In genomic region chr6:68691120-68691519, GRCh38 we compare ENCODE assay signal across 21 cellular contexts. TPM values are rescaled to one million over a fixed set of nuclear protein-coding genes. Genes with fewer than 3 reads are reported as not detected.
DNase-seq lines count a peak whose midpoint lies in the region; ATAC-seq, FAIRE-seq and TF ChIP-seq lines count a peak whose summit lies in the region.
"Had no signal": no experiment of that assay in that cellular context is flagged by ENCODE, and none has a peak within 500 bp of the region (broad histone marks: within the 10 kb centered on the region; RNA-seq: fewer than 3 reads in every experiment).

No MANE protein-coding gene starts in this region.

- no peak for TF ChIP-seq CTCF in K562 (IDR thresholded peaks at IDR 0.05 in 2 of 3, conservative IDR thresholded peaks at IDR 0.05 in 1 of 3; ENCODE audit: insufficient read depth in 2 of 3, low read depth in 1 of 3, low read length in 3 of 3)
- no peak for TF ChIP-seq CTCF in Calu3 (IDR thresholded peaks at IDR 0.05; ENCODE audit: unreplicated experiment)

- H3K27me3 ChIP-seq in HUES6 (ENCODE audit: control insufficient read depth, insufficient read depth, low read length): no peaks in the 10 kb centered on the region
- H3K27me3 ChIP-seq in K562 (ENCODE audit: control insufficient read depth in 2 of 2, insufficient read depth in 2 of 2, low read length in 2 of 2): no peaks in the 10 kb centered on the region
- H3K27me3 ChIP-seq: BE2C had no signal

- H4K20me1 ChIP-seq in K562 (replicated peaks; ENCODE audit: control insufficient read depth, insufficient read depth, low read length): no peaks in the 10 kb centered on the region

- in situ Hi-C loops in K562 (cut with MboI): no loop called here

- H3K79me2 ChIP-seq in K562 (ENCODE audit: control insufficient read depth, insufficient read depth, low read length): peaks cover 7% of the 10 kb centered on the region; the same call in 1 of the 3 replicates

- no peak overlapping the region for H3K27ac Mint-ChIP-seq in Calu3 (ENCODE audit: unreplicated experiment)
- H3K27ac Mint-ChIP-seq: CD4-positive, CD25-positive, alpha-beta regulatory T cell; CD8-positive, alpha-beta memory T cell; H9 had no signal

- no peaks in the 10 kb centered on the region for H3K9me1 ChIP-seq in K562 (ENCODE audit: control insufficient read depth, insufficient read depth, low read length)

- no peak for TF ChIP-seq RAD21 in K562 (CRISPR knock-in tag; conservative IDR thresholded peaks at IDR 0.05 in 1 of 2, IDR thresholded peaks at IDR 0.05 in 1 of 2)

- no peaks in the 10 kb centered on the region for H3K4me1 ChIP-seq in HUES6 (ENCODE audit: control insufficient read depth, insufficient read depth, low read length)
- H3K4me1 ChIP-seq in K562 (replicated peaks in 1 of 2; ENCODE audit: control insufficient read depth in 2 of 2, insufficient read depth in 2 of 2, low read length in 2 of 2): peaks cover 0 to 55% of the 10 kb centered on the region in 2 experiments; a peak in 3 of 5 replicates

- DNase-seq in DMS79 (lab: John Stamatoyannopoulos, UW) (peak; percentile 36), K562 (ENCODE audit: extremely low read depth in 1 of 4, low spot score in 3 of 4) (peak in 1 of 4 experiments; percentile 30), pons (ENCODE audit: low spot score) (peak; percentile 69), LoVo (ENCODE audit: low spot score) (no peak), hypothalamus (lab: John Stamatoyannopoulos, UW) (no peak), Calu3 (no peak)
- DNase-seq: ACHN; BE2C; C1 segment of cervical spinal cord; CD4-positive, CD25-positive, alpha-beta regulatory T cell; CD8-positive, alpha-beta memory T cell; COR-L47; GF-D8; H9; IMR-90; KBM-7 had no signal

- H3K4me2 ChIP-seq in K562 (ENCODE audit: insufficient read depth, low read length): no peak overlapping the region

- peak overlapping the region; percentile 81; the same call in 1 of the 2 replicates for H2AFZ ChIP-seq in K562 (ENCODE audit: low read depth, low read length)

- H3K9ac ChIP-seq in HUES6 (ENCODE audit: low read length) (no peak overlapping the region), K562 (ENCODE audit: insufficient read depth in 1 of 2, low read depth in 2 of 2, low read length in 2 of 2) (peak overlapping the region in 1 of 2 experiments; percentile 43; a peak in 1 of 4 replicates)

- POLR2A ChIA-PET in K562 (lab: Yijun Ruan, JAX): interaction anchor here (0.5 to 2.5 kb wide), 3 partner anchors 18 to 126 kb away, joined by 3 to 6 read pairs (median 3); no protein-coding TSS in a partner anchor

- intact Hi-C loops in K562 (cut with micrococcal nuclease): loop anchor here (5.0 kb wide), 1 partner anchor 51 kb away; no protein-coding TSS in a partner anchor
- intact Hi-C loops in Calu3 (cut with micrococcal nuclease; ENCODE audit: unreplicated experiment): no loop called here

- no peak overlapping the region for H3K4me3 Mint-ChIP-seq in Calu3 (ENCODE audit: low read depth, unreplicated experiment)
- H3K4me3 Mint-ChIP-seq: CD4-positive, CD25-positive, alpha-beta regulatory T cell; CD8-positive, alpha-beta memory T cell; H9 had no signal

- no peaks in the 10 kb centered on the region for H3K4me1 Mint-ChIP-seq in Calu3 (ENCODE audit: low read depth, unreplicated experiment)
- H3K4me1 Mint-ChIP-seq: CD4-positive, CD25-positive, alpha-beta regulatory T cell; CD8-positive, alpha-beta memory T cell had no signal

- H3K27ac ChIP-seq in HUES6 (ENCODE audit: low read depth, low read length): 0 out of 2 replicates have a peak overlapping the region, but pooled peaks have one; percentile 23
- peak overlapping the region; percentile 72; the same call in 1 of the 3 replicates for H3K27ac ChIP-seq in K562 (ENCODE audit: extremely low read depth, low read depth, low read length)
- H3K27ac ChIP-seq: HL-60 had no signal

- no peak for FAIRE-seq in K562 (lab: Jason Lieb, UNC)
- FAIRE-seq: D721Med, H1 had no signal

- no peak for ATAC-seq in K562

- H3K4me3 ChIP-seq in HUES6 (ENCODE audit: low read depth, low read length) (no peak overlapping the region), K562 (no peak overlapping the region)

- TF ChIP-seq POLR2A in K562 (conservative IDR thresholded peaks at IDR 0.05): no peak

- BruUV-seq in K562 (replicated peaks; lab: Mats Ljungman, UMichigan) (no TSS peak), Calu3 (replicated peaks; lab: Mats Ljungman, UMichigan) (no TSS peak)

- H3K27me3 Mint-ChIP-seq in Calu3 (ENCODE audit: unreplicated experiment): no peaks in the 10 kb centered on the region
- H3K27me3 Mint-ChIP-seq: CD4-positive, CD25-positive, alpha-beta regulatory T cell; CD8-positive, alpha-beta memory T cell had no signal

- 21% methylated on average over 3 of the region's 3 CpGs for WGBS in K562 (ENCODE audit: insufficient coverage, low coverage, missing lambda C conversion rate)

- no peak for TF ChIP-seq EP300 in K562 (IDR thresholded peaks at IDR 0.05; ENCODE audit: low read length)

- peaks cover 2% of the 10 kb centered on the region for H3K9me3 Mint-ChIP-seq in Calu3 (ENCODE audit: low read depth, unreplicated experiment)
- H3K9me3 Mint-ChIP-seq: H9 had no signal

- H3K9me3 ChIP-seq in HUES6 (ENCODE audit: control insufficient read depth, insufficient read depth, low read depth, low read length) (no peaks in the 10 kb centered on the region), K562 (replicated peaks; ENCODE audit: control insufficient read depth, insufficient read depth, low read depth, low read length) (no peaks in the 10 kb centered on the region)
- H3K9me3 ChIP-seq: BE2C had no signal

- H3K36me3 Mint-ChIP-seq in Calu3 (ENCODE audit: insufficient read depth, unreplicated experiment): no peaks in the 10 kb centered on the region
- H3K36me3 Mint-ChIP-seq: CD4-positive, CD25-positive, alpha-beta regulatory T cell; CD8-positive, alpha-beta memory T cell had no signal

- H3K36me3 ChIP-seq in HUES6 (ENCODE audit: control insufficient read depth, insufficient read depth, low read length): no peaks in the 10 kb centered on the region
- no peaks in the 10 kb centered on the region for H3K36me3 ChIP-seq in K562 (ENCODE audit: control insufficient read depth, insufficient read depth, low read length)

- CTCF ChIA-PET in K562 (lab: Yijun Ruan, JAX; ENCODE audit: low intra/inter-chr PET ratio): no interaction called here
- CTCF ChIA-PET in Calu3 (lab: Charles Lee): no interaction called here

TF ChIP-seq in K562, 482 proteins besides CTCF, POLR2A, EP300 and RAD21 (continues in another document):
- no peak for TF ChIP-seq MTA2 (IDR thresholded peaks at IDR 0.05; ENCODE audit: low read depth)
- no peak for TF ChIP-seq CHD1 (IDR thresholded peaks at IDR 0.05; ENCODE audit: low read length)
- 0 out of 2 replicates have a peak, but pooled peaks have one; percentile 15 for TF ChIP-seq MAFG (tag; conservative IDR thresholded peaks at IDR 0.05)
- TF ChIP-seq ZNF75A (CRISPR knock-in tag; IDR thresholded peaks at IDR 0.05): no peak
- TF ChIP-seq L3MBTL2 (IDR thresholded peaks at IDR 0.05): no peak
- TF ChIP-seq ZFP91 (CRISPR knock-in tag; IDR thresholded peaks at IDR 0.05): no peak
- TF ChIP-seq ZNF184 (CRISPR knock-in tag; IDR thresholded peaks at IDR 0.05): no peak

RNA-seq across cellular contexts. Expression of gene ADGRB3, which starts 56.0 kb away (rescaled TPM):
- 3.8 and 10.6 TPM in 2 replicates for total RNA-seq in K562 (2011; cell fraction: chromatin; rRNA removed; ENCODE audit: low replicate concordance)
- total RNA-seq in K562 (2011; cell fraction: nucleolus; rRNA removed): 2.0 and 3.2 TPM in 2 replicates
- total RNA-seq in K562 (2011; cell fraction: nucleoplasm; rRNA removed): 5.1 and 6.3 TPM in 2 replicates
- 3.1 and 3.3 TPM in 2 replicates for total RNA-seq in K562 (2014; rRNA removed)
- 4.9 and 5.1 TPM in 2 replicates for total RNA-seq in K562 (2014; rRNA removed; fragmentation: Illumina TruSeq; extraction: Trizol)
- total RNA-seq in K562 (2015; rRNA removed; fragmentation: Illumina TruSeq; extraction: Trizol): 7.4 and 7.8 TPM in 2 replicates
- 3.9 and 4.7 TPM in 2 replicates for total RNA-seq in K562 (2021)
- polyA plus RNA-seq in K562 (2011; rRNA removed): 0.99 and 2.1 TPM in 2 replicates
- 0.55 and 2.4 TPM in 2 replicates for polyA plus RNA-seq in K562 (2011; cell fraction: cytosol; rRNA removed)
- 2.6 and 4.9 TPM in 2 replicates for polyA plus RNA-seq in K562 (2011; cell fraction: nucleus; rRNA removed)
- 2.1 and 2.2 TPM in 2 replicates for polyA plus RNA-seq in K562 (2012)
- 2.2 and 2.4 TPM in 2 replicates for polyA plus RNA-seq in K562 (2014; fragmentation: Illumina TruSeq; extraction: Trizol)
- polyA plus RNA-seq in K562 (2014; fragmentation: Nextera tagmentation; extraction: Ambion mirVana): 1 to 10 TPM in 1 of 2 experiments, under 1 TPM in 1; 0.90 to 1.5 TPM
- polyA plus RNA-seq in K562 (2014; rRNA removed): 1.7 and 1.8 TPM in 2 replicates
- polyA minus RNA-seq in K562 (2011; rRNA and poly(A)+ RNA removed): 5.0 and 10.2 TPM in 2 replicates
- polyA minus RNA-seq in K562 (2011; cell fraction: cytosol; rRNA and poly(A)+ RNA removed): 0.76 and 2.3 TPM in 2 replicates
- 9.6 and 23.1 TPM in 2 replicates for polyA minus RNA-seq in K562 (2011; cell fraction: nucleus; rRNA and poly(A)+ RNA removed)
- 0.09 and 0.44 TPM in 2 replicates for total RNA-seq in Calu3 (2022)
- total RNA-seq: A172; CD4-positive, CD25-positive, alpha-beta regulatory T cell; CD8-positive, alpha-beta memory T cell; IMR-90 had no signal
- polyA plus RNA-seq: CD4-positive, CD25-positive, alpha-beta regulatory T cell; CD8-positive, alpha-beta memory T cell; IMR-90 had no signal

Comparison
In these comparisons a context has a peak if more than half of its experiments do, and no peak if none do; other contexts are left out.
1. DNase-seq: peak in DMS79 (single experiment) and pons (single experiment); none in LoVo (single experiment), hypothalamus (0 of 51) and Calu3 (single experiment).